Comparison of ENCODE assay signal across 21 cellular contexts in the genomic region with DNA sequence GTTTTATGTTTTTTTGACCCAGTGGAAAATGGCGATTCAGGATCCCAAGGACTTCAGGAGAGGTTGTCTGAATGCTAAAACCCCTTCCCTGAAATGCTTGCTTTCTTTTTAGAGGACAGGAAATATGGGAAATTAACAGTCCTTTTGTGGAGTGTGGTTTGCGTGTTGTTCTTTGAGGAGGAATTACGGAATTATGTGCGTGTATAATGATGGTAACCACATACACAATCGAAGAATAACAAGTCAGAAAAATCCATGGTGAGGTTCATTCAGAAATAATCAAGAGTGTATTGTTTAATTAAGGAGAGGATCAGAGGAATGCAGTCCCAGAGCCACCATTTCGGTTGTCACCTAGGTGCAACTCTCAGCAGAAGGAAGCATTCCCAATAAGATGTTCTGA.
"Had no signal": no experiment of that assay in that cellular context is flagged by ENCODE, and none has a peak within 500 bp of the region (broad histone marks: within the 10 kb centered on the region; RNA-seq: fewer than 3 reads in every experiment).

No MANE protein-coding gene starts in this region.

- DNase-seq: colonic mucosa; effector memory CD8-positive, alpha-beta T cell; esophagus squamous epithelium; foreskin fibroblast; kidney; left colon; left ventricle myocardium superior; mesenchymal stem cell; naive B cell; pancreas; right cardiac atrium; small intestine; stimulated activated CD4-positive, alpha-beta T cell treated with anti-CD3 and anti-CD28 coated beads, Interleukin-12 subunit alpha, Interleukin-12 subunit beta, amount 100 ng/mL, for 4 hours; stimulated activated naive CD4-positive, alpha-beta T cell; stomach; thyroid gland; upper lobe of left lung; uterus had no signal

- H2AFZ ChIP-seq: hepatocyte had no signal

- H3K4me1 ChIP-seq: colonic mucosa, esophagus squamous epithelium, pancreas, thyroid gland, upper lobe of left lung, uterus had no signal

- H3K79me2 ChIP-seq: hepatocyte had no signal

- ATAC-seq: effector memory CD8-positive, alpha-beta T cell; left colon; left ventricle myocardium superior; pancreas; right cardiac atrium had no signal

- H3K36me3 ChIP-seq: colonic mucosa, esophagus squamous epithelium, pancreas, stomach, thyroid gland, upper lobe of left lung, uterus had no signal

- H3K4me3 ChIP-seq: colonic mucosa, esophagus squamous epithelium, hepatocyte, lung, pancreas, stomach, thyroid gland, upper lobe of left lung, uterus had no signal

- H3K4me2 ChIP-seq: hepatocyte had no signal

- H3K9me3 ChIP-seq: colonic mucosa, esophagus squamous epithelium, pancreas, stomach, thyroid gland, upper lobe of left lung, uterus had no signal

- H3K27ac ChIP-seq: colonic mucosa, epithelial cell of prostate, esophagus squamous epithelium, hepatocyte, pancreas, stomach, thyroid gland, upper lobe of left lung, uterus had no signal

- H3K27me3 ChIP-seq: colonic mucosa, hepatocyte, pancreas, thyroid gland, upper lobe of left lung, uterus had no signal
